ENCODE assay signal across 2 cellular contexts in genomic region chr3:44120721-44121582, GRCh38.
TF ChIP-seq lines count a peak whose summit lies in the region.

No MANE protein-coding gene starts in this region.

TF ChIP-seq in SK-N-SH treated with all-trans-retinoic acid at 6 μM for 48 hours, 23 proteins besides CTCF, POLR2A, EP300 and RAD21:
- TF ChIP-seq PATZ1 (CRISPR knock-in tag; IDR thresholded peaks at IDR 0.05; ENCODE audit: borderline replicate concordance) = no peak
- no peak for TF ChIP-seq ISL1 (CRISPR knock-in tag; IDR thresholded peaks at IDR 0.05)
- no peak for TF ChIP-seq ZNF70 (CRISPR knock-in tag; IDR thresholded peaks at IDR 0.05)
- TF ChIP-seq ESRRG (CRISPR knock-in tag; IDR thresholded peaks at IDR 0.05) = no peak
- TF ChIP-seq CSDC2 (CRISPR knock-in tag; IDR thresholded peaks at IDR 0.05) = no peak
- TF ChIP-seq CSRNP3 (CRISPR knock-in tag; IDR thresholded peaks at IDR 0.05) = no peak
- TF ChIP-seq BACH2 (CRISPR knock-in tag; IDR thresholded peaks at IDR 0.05; ENCODE audit: borderline replicate concordance) = no peak
- no peak for TF ChIP-seq GLIS3 (CRISPR knock-in tag; IDR thresholded peaks at IDR 0.05)
- TF ChIP-seq SNAI2 (CRISPR knock-in tag; IDR thresholded peaks at IDR 0.05) = no peak
- TF ChIP-seq ZFP3 (CRISPR knock-in tag; IDR thresholded peaks at IDR 0.05) = no peak
- no peak for TF ChIP-seq POU6F1 (CRISPR knock-in tag; IDR thresholded peaks at IDR 0.05; ENCODE audit: borderline replicate concordance, low read depth)
- TF ChIP-seq OSR1 (CRISPR knock-in tag; IDR thresholded peaks at IDR 0.05) = no peak
TF ChIP-seq in SK-N-SH treated with all-trans-retinoic acid at 6 μM for 48 hours: peak in this region for 0.

TF ChIP-seq in SK-N-SH, 30 proteins besides CTCF, POLR2A, EP300 and RAD21 (continued from another document):
- TF ChIP-seq REST (IDR thresholded peaks at IDR 0.05; ENCODE audit: low read depth, low read length) = no peak
- TF ChIP-seq FOXM1 (IDR thresholded peaks at IDR 0.05; ENCODE audit: low read depth) = no peak
- no peak for TF ChIP-seq RXRA (IDR thresholded peaks at IDR 0.05; ENCODE audit: borderline replicate concordance, low read depth)
- no peak for TF ChIP-seq USF2 (IDR thresholded peaks at IDR 0.05; ENCODE audit: borderline replicate concordance, low read depth, low read length)
